8 cellular contexts compared by ENCODE assay signal in the genomic region with DNA sequence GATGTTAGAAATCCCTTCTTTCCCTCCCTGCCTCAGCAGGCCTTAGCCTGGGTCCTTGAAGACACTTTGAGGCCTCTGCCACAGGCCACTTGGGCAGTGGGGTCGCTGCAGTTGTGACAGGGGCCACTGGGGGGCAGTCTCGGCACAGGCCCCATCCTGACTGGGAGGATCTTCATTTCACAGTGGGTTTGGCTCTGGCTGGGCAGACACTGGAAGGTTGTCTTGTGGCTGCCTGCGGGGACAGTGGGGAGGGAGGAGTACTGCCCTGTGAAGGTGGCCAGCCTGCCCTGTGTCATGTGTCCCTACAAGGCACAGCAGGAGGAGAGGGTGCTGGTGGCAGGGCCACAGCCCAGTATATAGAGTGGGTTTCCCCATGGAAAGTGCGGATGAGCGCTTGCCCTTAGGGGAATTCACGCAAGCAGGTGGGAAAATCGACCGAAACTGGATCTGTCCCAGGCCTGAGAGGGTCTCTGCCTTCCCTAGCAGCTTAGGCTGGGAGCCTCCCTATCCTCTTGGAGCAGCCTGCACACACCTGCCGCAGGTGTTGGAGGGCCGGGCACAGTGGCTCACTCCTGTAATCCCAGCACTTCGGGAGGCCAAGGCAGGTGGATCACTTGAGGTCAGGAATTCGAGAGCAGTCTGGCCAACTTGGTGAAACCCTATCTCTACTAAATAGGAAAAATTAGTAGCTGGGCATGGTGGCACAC. TPM values are rescaled to one million over a fixed set of nuclear protein-coding genes. Genes with fewer than 3 reads are reported as not detected.
DNase-seq lines count a peak whose midpoint lies in the region; ATAC-seq and TF ChIP-seq lines count a peak whose summit lies in the region.

No MANE protein-coding gene starts in this region.

- H3K27ac ChIP-seq in CD8-positive, alpha-beta memory T cell (ENCODE audit: low read depth, low read length), result no peak overlapping the region
- no peak overlapping the region for H3K27ac ChIP-seq in SJSA1

- CTCF ChIA-PET in CD8-positive, alpha-beta memory T cell (lab: Charles Lee), result interaction anchor here (0.7 to 4.1 kb wide), 7 partner anchors 9 to 239 kb away, joined by 3 to 20 read pairs (median 4); no protein-coding TSS in a partner anchor

- no peak overlapping the region for H3K4me3 ChIP-seq in CD8-positive, alpha-beta memory T cell (ENCODE audit: low read length)
- no peak overlapping the region for H3K4me3 ChIP-seq in SJSA1
- H3K4me3 ChIP-seq in retinal pigment epithelial cell (ENCODE audit: low read length), result no peak overlapping the region

- H3K27me3 Mint-ChIP-seq in CD8-positive, alpha-beta memory T cell, result no peaks in the 10 kb centered on the region
- no peaks in the 10 kb centered on the region for H3K27me3 Mint-ChIP-seq in activated naive CD4-positive, alpha-beta T cell treated with anti-CD3 and anti-CD28 coated beads, Interleukin-2, amount 50 U/mL, for 24 hours

- peak overlapping the region in 6 of 8 donors; percentile 4 to 84 (median 77) for H3K27ac Mint-ChIP-seq in CD8-positive, alpha-beta memory T cell
- peak overlapping the region; percentile 17 for H3K27ac Mint-ChIP-seq in activated naive CD4-positive, alpha-beta T cell treated with anti-CD3 and anti-CD28 coated beads, Interleukin-2, amount 50 U/mL, for 24 hours

- peak; percentile 25 to 66 (median 43) for DNase-seq in CD8-positive, alpha-beta memory T cell
- DNase-seq in SJSA1 (ENCODE audit: low read depth in 1 of 2, low spot score in 2 of 2) (peak; percentile 47 to 74), Right ventricle myocardium inferior (ENCODE audit: missing footprints) (peak; percentile 76), retinal pigment epithelial cell (ENCODE audit: low read depth) (no peak)

- POLR2A ChIA-PET in CD8-positive, alpha-beta memory T cell (lab: Charles Lee), result no interaction called here

- H3K9me3 ChIP-seq in CD8-positive, alpha-beta memory T cell (ENCODE audit: low read length), result no peaks in the 10 kb centered on the region
- H3K9me3 ChIP-seq in SJSA1 (replicated peaks), result no peaks in the 10 kb centered on the region

- intact Hi-C loops in Right ventricle myocardium inferior (cut with DNase I), result loop anchor here (1.0 kb wide), 1 partner anchor 58 kb away; no protein-coding TSS in a partner anchor

- peaks cover 43% of the 10 kb centered on the region for H3K36me3 ChIP-seq in CD8-positive, alpha-beta memory T cell (ENCODE audit: insufficient read depth, low read length)
- H3K36me3 ChIP-seq in SJSA1, result peaks cover 94% of the 10 kb centered on the region

- H3K27me3 ChIP-seq in CD8-positive, alpha-beta memory T cell (ENCODE audit: insufficient read depth, low read length, poor library complexity, severe bottlenecking), result no peaks in the 10 kb centered on the region
- no peaks in the 10 kb centered on the region for H3K27me3 ChIP-seq in SJSA1 (replicated peaks)

- no peaks in the 10 kb centered on the region for H3K9me3 Mint-ChIP-seq in CD8-positive, alpha-beta memory T cell
- no peaks in the 10 kb centered on the region for H3K9me3 Mint-ChIP-seq in activated naive CD4-positive, alpha-beta T cell treated with anti-CD3 and anti-CD28 coated beads, Interleukin-2, amount 50 U/mL, for 24 hours

- H3K36me3 Mint-ChIP-seq in CD8-positive, alpha-beta memory T cell, result peaks cover 4 to 87% (median 4%) of the 10 kb centered on the region in 3 donors
- peaks cover 10% of the 10 kb centered on the region for H3K36me3 Mint-ChIP-seq in activated naive CD4-positive, alpha-beta T cell treated with anti-CD3 and anti-CD28 coated beads, Interleukin-2, amount 50 U/mL, for 24 hours

- H3K4me1 Mint-ChIP-seq in CD8-positive, alpha-beta memory T cell, result peaks cover 0 to 4% (median 3%) of the 10 kb centered on the region in 3 donors
- H3K4me1 Mint-ChIP-seq in activated naive CD4-positive, alpha-beta T cell treated with anti-CD3 and anti-CD28 coated beads, Interleukin-2, amount 50 U/mL, for 24 hours, result no peaks in the 10 kb centered on the region

- TF ChIP-seq CTCF in retinal pigment epithelial cell (conservative IDR thresholded peaks at IDR 0.05; ENCODE audit: low read depth, low read length), result peak; percentile 98

- peak; percentile 60 for ATAC-seq in HG02759 (IDR thresholded peaks at IDR 0.05; ENCODE audit: unreplicated experiment)
- ATAC-seq in Right ventricle myocardium inferior, result peak; percentile 91
- no peak for ATAC-seq in HG03354 (IDR thresholded peaks at IDR 0.05; ENCODE audit: poor library complexity, severe bottlenecking, unreplicated experiment)
- ATAC-seq in HG02571 (IDR thresholded peaks at IDR 0.05; ENCODE audit: unreplicated experiment), result no peak

- peak overlapping the region in 1 of 7 donors; percentile 5 for H3K4me3 Mint-ChIP-seq in CD8-positive, alpha-beta memory T cell
- no peak overlapping the region for H3K4me3 Mint-ChIP-seq in activated naive CD4-positive, alpha-beta T cell treated with anti-CD3 and anti-CD28 coated beads, Interleukin-2, amount 50 U/mL, for 24 hours

- no peaks in the 10 kb centered on the region for H3K4me1 ChIP-seq in CD8-positive, alpha-beta memory T cell (ENCODE audit: insufficient read depth, low read length)
- H3K4me1 ChIP-seq in SJSA1 (replicated peaks), result no peaks in the 10 kb centered on the region

RNA-seq across cellular contexts. Expression of a gene that starts 28.8 kb away (rescaled TPM):
- 10 to 100 TPM; 68.6 to 68.7 TPM for total RNA-seq in CD8-positive, alpha-beta memory T cell
- 0.09 TPM for polyA plus RNA-seq in CD8-positive, alpha-beta memory T cell
- total RNA-seq in SJSA1 (2014; rRNA removed; shearing (Covaris generic)), result 39.8 and 51.4 TPM in 2 replicates
- 1.4 TPM for total RNA-seq in Right ventricle myocardium inferior

RNA-seq across cellular contexts. Expression of a gene that starts 46.8 kb away (rescaled TPM):
- 10 to 100 TPM; 27.8 to 28.5 TPM for total RNA-seq in CD8-positive, alpha-beta memory T cell
- polyA plus RNA-seq in CD8-positive, alpha-beta memory T cell, result 5.5 TPM
- total RNA-seq in SJSA1 (2014; rRNA removed; shearing (Covaris generic)), result 11.9 and 42.7 TPM in 2 replicates
- total RNA-seq in Right ventricle myocardium inferior, result 28.9 TPM

Comparison
In these comparisons a context has a peak if more than half of its experiments do, and no peak if none do; other contexts are left out.
1. ATAC-seq: peak in HG02759 (single experiment) and Right ventricle myocardium inferior (single experiment); none in HG03354 (single experiment) and HG02571 (single experiment).
2. RNA of a gene that starts 28.8 kb away (total RNA-seq): 68.6 to 68.7 TPM in CD8-positive, alpha-beta memory T cell and 39.8 to 51.4 TPM in SJSA1; 1.4 TPM in Right ventricle myocardium inferior (single experiment); every median in the first group is over 10 times any median in the second.